ENCODE assay signal across 8 cellular contexts in the genomic region with DNA sequence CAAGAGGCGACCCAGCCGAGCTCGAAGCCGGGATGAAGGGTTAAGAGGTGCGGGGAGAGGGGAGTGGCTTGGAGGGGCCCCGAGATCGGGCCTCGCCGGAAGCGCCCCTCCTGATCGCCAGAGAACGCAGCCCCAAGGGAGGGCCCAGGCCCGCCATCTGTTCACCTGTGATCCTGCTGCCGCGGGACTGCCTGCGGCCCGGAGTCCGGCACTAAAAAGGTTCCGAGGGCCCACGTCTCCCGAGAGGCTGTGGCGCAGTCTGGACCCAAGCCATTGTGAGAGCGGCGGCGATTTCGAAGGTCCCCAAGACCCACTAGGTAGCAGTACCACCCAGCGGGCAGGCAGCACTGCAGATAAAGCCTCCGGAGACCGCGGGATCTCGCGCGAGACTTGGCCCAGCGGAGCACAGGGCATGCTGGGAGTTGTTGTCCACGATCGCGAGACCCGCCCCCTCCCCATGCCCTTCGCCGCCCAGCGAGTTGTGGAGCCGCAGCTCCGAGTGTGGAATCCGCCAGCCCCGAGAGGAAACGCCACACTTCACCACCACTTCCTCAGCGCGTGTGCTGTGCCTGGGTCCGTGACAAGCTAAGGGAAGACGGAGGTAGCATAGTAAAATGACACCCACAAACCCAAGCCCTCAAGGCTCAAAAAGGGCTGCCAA. TPM values are rescaled to one million over a fixed set of nuclear protein-coding genes. Genes with fewer than 3 reads are reported as not detected.
DNase-seq lines count a peak whose midpoint lies in the region; ATAC-seq, FAIRE-seq and TF ChIP-seq lines count a peak whose summit lies in the region.

TSS of gene KIAA1191 (minus strand) at position 328 of the 661 bp plus-strand sequence. CDS start 2,256 bp downstream, outside the sequence.

- peaks cover 23% of the 10 kb centered on the region for H3K4me1 ChIP-seq in psoas muscle

- TF ChIP-seq POLR2A in GM15510 (IDR thresholded peaks at IDR 0.05; ENCODE audit: borderline replicate concordance, extremely low read depth, insufficient read length) = peak; percentile 98

- 0 to 1% (median 0%) methylated on average over 45 to 50 of the region's 50 CpGs for WGBS in psoas muscle, 3 donors

- ATAC-seq in HG02885 (IDR thresholded peaks at IDR 0.05; ENCODE audit: poor library complexity, unreplicated experiment) (peak; percentile 85), left ventricle myocardium superior (peak; percentile 94), psoas muscle (peak; percentile 94 to 96 (median 95))

- peaks cover 0 to 33% of the 10 kb centered on the region in 2 donors for H3K36me3 ChIP-seq in psoas muscle (ENCODE audit: insufficient read depth in 1 of 2, low read depth in 1 of 2)

- H3K4me1 Mint-ChIP-seq in T-helper 1 cell treated with Interleukin-12 subunit alpha and Interleukin-12 subunit beta and Interleukin-4 antibody, amounts not matched to agents 30 μg/mL and 1 μg/mL, for 36 hours (ENCODE audit: low read depth) = peaks cover 31% of the 10 kb centered on the region

- TF ChIP-seq CTCF in psoas muscle (IDR thresholded peaks at IDR 0.05) = no peak

- peak within 1 kb of the TSS; percentile 91 for H3K27ac ChIP-seq in psoas muscle

- peak; percentile 66 for DNase-seq in NCI-H1694 (lab: John Stamatoyannopoulos, UW)
- peak; percentile 32 to 96 (median 89) for DNase-seq in amygdala (lab: John Stamatoyannopoulos, UW)
- peak; percentile 98 for DNase-seq in left ventricle myocardium superior
- DNase-seq in psoas muscle = peak; percentile 96 to 98
- DNase-seq in urothelium cell line (ENCODE audit: low spot score) = peak; percentile 93

- peak within 1 kb of the TSS; percentile 90 for H3K4me3 ChIP-seq in psoas muscle

- H3K27me3 ChIP-seq in psoas muscle (ENCODE audit: insufficient read depth in 3 of 3, low read length in 2 of 3) = no peaks in the 10 kb centered on the region

- peak within 1 kb of the TSS; percentile 96 for H3K27ac Mint-ChIP-seq in T-helper 1 cell treated with Interleukin-12 subunit alpha and Interleukin-12 subunit beta and Interleukin-4 antibody, amounts not matched to agents 30 μg/mL and 1 μg/mL, for 36 hours

- H3K27me3 Mint-ChIP-seq in T-helper 1 cell treated with Interleukin-12 subunit alpha and Interleukin-12 subunit beta and Interleukin-4 antibody, amounts not matched to agents 30 μg/mL and 1 μg/mL, for 36 hours (ENCODE audit: low read depth) = no peaks in the 10 kb centered on the region

- H3K36me3 Mint-ChIP-seq in T-helper 1 cell treated with Interleukin-12 subunit alpha and Interleukin-12 subunit beta and Interleukin-4 antibody, amounts not matched to agents 30 μg/mL and 1 μg/mL, for 36 hours (ENCODE audit: low read depth) = peaks cover 14% of the 10 kb centered on the region

- peak within 1 kb of the TSS; percentile 98 for H3K4me3 Mint-ChIP-seq in T-helper 1 cell treated with Interleukin-12 subunit alpha and Interleukin-12 subunit beta and Interleukin-4 antibody, amounts not matched to agents 30 μg/mL and 1 μg/mL, for 36 hours

- intact Hi-C loops in left ventricle myocardium superior (cut with micrococcal nuclease) = no loop called here
- intact Hi-C loops in psoas muscle (cut with DNase I) = loop anchor here in 1 of 2 donors (2.0 kb wide), 1 partner anchor 27 kb away; the partner anchor contains the start of genes HIGD2A and NOP16

- H3K9me3 ChIP-seq in psoas muscle = no peaks in the 10 kb centered on the region

- FAIRE-seq in urothelium cell line (lab: Jason Lieb, UNC) = no peak

- no peaks in the 10 kb centered on the region for H3K9me3 Mint-ChIP-seq in T-helper 1 cell treated with Interleukin-12 subunit alpha and Interleukin-12 subunit beta and Interleukin-4 antibody, amounts not matched to agents 30 μg/mL and 1 μg/mL, for 36 hours

RNA-seq across cellular contexts. Expression of gene KIAA1191, which starts in this region (rescaled TPM):
- total RNA-seq in left ventricle myocardium superior (82.2 TPM), psoas muscle (100 to 1,000 TPM in 1 of 4 donors, 10 to 100 TPM in 3; 46.9 to 201 (median 74.3) TPM)
- 10 to 100 TPM; 27.0 to 70.4 (median 42.5) TPM for polyA plus RNA-seq in psoas muscle

Comparison
In these comparisons a context has a peak if more than half of its experiments do, and no peak if none do; other contexts are left out.
1. Peak in every context shown above with its lines: DNase-seq, ATAC-seq, H3K4me3 ChIP-seq and H3K27ac ChIP-seq.